In the genomic region with DNA sequence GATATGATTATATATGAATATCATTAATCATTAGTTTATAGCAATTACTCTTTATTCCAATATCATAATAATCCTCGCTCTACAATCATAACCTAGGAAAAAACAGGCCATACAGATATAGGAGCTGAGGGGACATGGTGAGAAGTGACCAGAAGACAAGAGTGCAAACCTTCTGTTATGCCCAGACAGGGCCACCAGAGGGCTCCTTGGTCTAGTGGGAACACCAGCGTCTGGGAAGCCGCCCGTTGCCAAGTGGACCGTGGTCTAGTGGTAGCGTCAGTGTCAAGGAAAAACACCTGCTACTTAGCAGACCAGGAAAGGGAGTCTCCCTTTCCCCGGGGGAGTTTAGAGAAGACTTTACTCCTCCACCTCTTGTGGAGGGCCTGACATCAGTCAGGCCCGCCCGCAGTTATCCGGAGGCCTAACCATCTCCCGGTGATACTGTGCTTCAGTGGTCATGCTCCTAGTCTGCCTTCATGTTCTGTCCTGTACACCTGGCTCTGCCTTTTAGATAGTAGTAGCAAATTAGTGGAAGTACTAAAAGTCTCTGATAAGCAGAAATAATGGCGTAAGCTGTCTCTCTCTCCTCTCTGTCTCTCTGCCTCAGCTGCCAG, we compare ENCODE assay signal across 9 cellular contexts. TPM values are rescaled to one million over a fixed set of nuclear protein-coding genes. Genes with fewer than 3 reads are reported as not detected.
DNase-seq lines count a peak whose midpoint lies in the region; ATAC-seq and TF ChIP-seq lines count a peak whose summit lies in the region.
"Not testable (repeated sequence)": the region's sequence is repeated elsewhere in the genome, so short reads cannot be mapped to it uniquely, and the experiment has no call there.
"Had no signal": no experiment of that assay in that cellular context is flagged by ENCODE, and none has a peak within 500 bp of the region (broad histone marks: within the 10 kb centered on the region; RNA-seq: fewer than 3 reads in every experiment).

No MANE protein-coding gene starts in this region.

- H3K27me3 Mint-ChIP-seq in activated CD4-positive, alpha-beta T cell treated with anti-CD3 and anti-CD28 coated beads, Interleukin-2, amount 10 ng/mL, durations not matched to agents 7 days and 5 days; osteocyte (ENCODE audit: unreplicated experiment): not testable (repeated sequence)

- POLR2A ChIA-PET in activated CD4-positive, alpha-beta T cell treated with anti-CD3 and anti-CD28 coated beads, Interleukin-2, amount 10 ng/mL, durations not matched to agents 7 days and 5 days (lab: Charles Lee), result not testable (repeated sequence)

- intact Hi-C loops in breast epithelium (cut with DNase I; ENCODE audit: low total_unique reads); left ventricle myocardium superior (cut with micrococcal nuclease); stomach (cut with DNase I; ENCODE audit: low total_unique reads): not testable (repeated sequence)

- peak; percentile 16 for DNase-seq in DMS114 treated with DMSO at 0.1 percent for 48 hours (lab: John Stamatoyannopoulos, UW; ENCODE audit: unreplicated experiment)
- DNase-seq in LHCN-M2 (ENCODE audit: low read depth), result peak; percentile 58
- peak; percentile 4 to 30 for DNase-seq in NOMO-1 (lab: John Stamatoyannopoulos, UW; ENCODE audit: unreplicated experiment in 2 of 2)
- peak; percentile 48 for DNase-seq in activated CD4-positive, alpha-beta T cell treated with anti-CD3 and anti-CD28 coated beads, Interleukin-2, amount 10 ng/mL, durations not matched to agents 7 days and 5 days
- peak; percentile 66 to 71 for DNase-seq in breast epithelium (ENCODE audit: low spot score in 2 of 2)
- DNase-seq in left ventricle myocardium superior, result peak; percentile 90
- DNase-seq in osteocyte (ENCODE audit: extremely low spot score, unreplicated experiment), result not testable (repeated sequence)
- peak; percentile 81 for DNase-seq in stomach

- peaks cover 12% of the 10 kb centered on the region for H3K4me1 Mint-ChIP-seq in activated CD4-positive, alpha-beta T cell treated with anti-CD3 and anti-CD28 coated beads, Interleukin-2, amount 10 ng/mL, durations not matched to agents 7 days and 5 days
- not testable (repeated sequence) for H3K4me1 Mint-ChIP-seq in osteocyte (ENCODE audit: unreplicated experiment)

- not testable (repeated sequence) for H3K9me3 ChIP-seq in breast epithelium, stomach

- H3K36me3 ChIP-seq in breast epithelium, result not testable (repeated sequence)
- peaks cover 33 to 88% (median 84%) of the 10 kb centered on the region in 4 donors for H3K36me3 ChIP-seq in stomach

- H3K27ac ChIP-seq in breast epithelium, stomach: not testable (repeated sequence)

- H3K4me3 Mint-ChIP-seq in activated CD4-positive, alpha-beta T cell treated with anti-CD3 and anti-CD28 coated beads, Interleukin-2, amount 10 ng/mL, durations not matched to agents 7 days and 5 days; osteocyte (ENCODE audit: unreplicated experiment): not testable (repeated sequence)

- H3K27ac Mint-ChIP-seq in activated CD4-positive, alpha-beta T cell treated with anti-CD3 and anti-CD28 coated beads, Interleukin-2, amount 10 ng/mL, durations not matched to agents 7 days and 5 days, result peak overlapping the region; percentile 21
- H3K27ac Mint-ChIP-seq in osteocyte (ENCODE audit: unreplicated experiment), result not testable (repeated sequence)

- CTCF ChIA-PET in activated CD4-positive, alpha-beta T cell treated with anti-CD3 and anti-CD28 coated beads, Interleukin-2, amount 10 ng/mL, durations not matched to agents 7 days and 5 days (lab: Charles Lee), result interaction anchor here (0.5 to 1.6 kb wide), 5 partner anchors 8 to 646 kb away, joined by 3 to 7 read pairs (median 4); no protein-coding TSS in a partner anchor

- not testable (repeated sequence) for TF ChIP-seq POLR2A in breast epithelium (IDR thresholded peaks at IDR 0.05); stomach (IDR thresholded peaks at IDR 0.05)

- TF ChIP-seq CTCF in breast epithelium (IDR thresholded peaks at IDR 0.05) (peak in 2 of 3 donors; percentile 38 to 56), osteocyte (IDR thresholded peaks at IDR 0.05) (peak; percentile 64), stomach (IDR thresholded peaks at IDR 0.05) (peak in 5 of 7 experiments; percentile 11 to 51 (median 45))

- not testable (repeated sequence) for H3K4me1 ChIP-seq in breast epithelium, stomach

- H3K36me3 Mint-ChIP-seq in activated CD4-positive, alpha-beta T cell treated with anti-CD3 and anti-CD28 coated beads, Interleukin-2, amount 10 ng/mL, durations not matched to agents 7 days and 5 days (ENCODE audit: low read depth), result peaks cover 57% of the 10 kb centered on the region
- H3K36me3 Mint-ChIP-seq in osteocyte (ENCODE audit: unreplicated experiment), result peaks cover 42% of the 10 kb centered on the region

- ATAC-seq in left ventricle myocardium superior, result not testable (repeated sequence)

- not testable (repeated sequence) for H3K4me3 ChIP-seq in breast epithelium, stomach

- not testable (repeated sequence) for H3K27me3 ChIP-seq in breast epithelium, stomach

- 64 to 78% (median 68%) methylated on average over 12 of the region's 12 CpGs for WGBS in stomach, 5 donors

- not testable (repeated sequence) for H3K9me3 Mint-ChIP-seq in activated CD4-positive, alpha-beta T cell treated with anti-CD3 and anti-CD28 coated beads, Interleukin-2, amount 10 ng/mL, durations not matched to agents 7 days and 5 days; osteocyte (ENCODE audit: unreplicated experiment)

- TF ChIP-seq EP300 in stomach (IDR thresholded peaks at IDR 0.05), result not testable (repeated sequence)

RNA-seq across cellular contexts. Expression of a gene that starts 26.5 kb away (rescaled TPM):
- total RNA-seq in LHCN-M2 (2014; rRNA removed) (17.8 and 18.8 TPM in 2 replicates), breast epithelium (10 to 100 TPM; 20.8 to 27.1 (median 24.6) TPM), left ventricle myocardium superior (13.1 TPM), osteocyte (28.7 and 28.9 TPM in 2 replicates), stomach (10 to 100 TPM in 4 of 5 donors, 1 to 10 TPM in 1; 9.0 to 52.7 (median 22.2) TPM)
- polyA plus RNA-seq in LHCN-M2 (2012), result 10.0 TPM
- total RNA-seq in activated CD4-positive, alpha-beta T cell treated with anti-CD3 and anti-CD28 coated beads, Interleukin-2, amount 10 ng/mL, durations not matched to agents 7 days and 5 days, result 10 to 100 TPM; 39.0 to 43.2 TPM
- polyA plus RNA-seq in stomach, result 10 to 100 TPM in 1 of 3 donors, 1 to 10 TPM in 2; 6.7 to 14.1 (median 7.6) TPM

RNA-seq across cellular contexts. Expression of a gene that starts 32.0 kb away (rescaled TPM):
- total RNA-seq in LHCN-M2 (2014; rRNA removed) (not detected in 2 replicates), breast epithelium (not detected), left ventricle myocardium superior (not detected), osteocyte (not detected in 2 replicates), stomach (not detected)
- not detected for polyA plus RNA-seq in LHCN-M2 (2012)
- total RNA-seq in activated CD4-positive, alpha-beta T cell treated with anti-CD3 and anti-CD28 coated beads, Interleukin-2, amount 10 ng/mL, durations not matched to agents 7 days and 5 days, result not detected
- not detected for polyA plus RNA-seq in stomach
- total RNA-seq: activated T-helper 2 cell treated with anti-CD3 and anti-CD28 coated beads, Interferon-gamma antibody, Interleukin-2, Interleukin-4, amounts not matched to agents 10 μg/mL and 5 μg/mL and 100 μg/mL, durations not matched to agents 14 hours and 24 hours and 36 hours had no signal

RNA-seq across cellular contexts. Expression of a gene that starts 49.9 kb away (rescaled TPM):
- not detected in 2 replicates for total RNA-seq in LHCN-M2 (2014; rRNA removed)
- 0.06 TPM for polyA plus RNA-seq in LHCN-M2 (2012)
- 10 to 100 TPM; 80.7 to 98.7 TPM for total RNA-seq in activated CD4-positive, alpha-beta T cell treated with anti-CD3 and anti-CD28 coated beads, Interleukin-2, amount 10 ng/mL, durations not matched to agents 7 days and 5 days
- 1 to 10 TPM in 2 of 3 donors, under 1 TPM in 1; 0.64 to 1.6 (median 1.3) TPM for total RNA-seq in breast epithelium
- total RNA-seq in left ventricle myocardium superior, result 1.1 TPM
- not detected in 2 replicates for total RNA-seq in osteocyte
- total RNA-seq in stomach, result 10 to 100 TPM in 2 of 5 donors, 1 to 10 TPM in 2, not detected in 1; 1.7 to 17.0 (median 12.8) TPM
- under 1 TPM; 0.45 to 0.50 (median 0.46) TPM for polyA plus RNA-seq in stomach

Comparison
In these comparisons a context has a peak if more than half of its experiments do, and no peak if none do; other contexts are left out.
1. RNA of a gene that starts 49.9 kb away (total RNA-seq): 80.7 to 98.7 TPM in activated CD4-positive, alpha-beta T cell treated with anti-CD3 and anti-CD28 coated beads, Interleukin-2, amount 10 ng/mL, durations not matched to agents 7 days and 5 days; 1.7 to 17.0 TPM in stomach, 0.64 to 1.6 TPM in breast epithelium, 1.1 TPM in left ventricle myocardium superior (single experiment), not detected in osteocyte and not detected in LHCN-M2; every median in the first group is over 4 times any median in the second.
2. Peak in every context shown above with its lines, with median percentiles within 50 percentile points of each other: CTCF ChIP-seq.